9 cellular contexts compared by ENCODE assay signal in genomic region chr4:38770282-38770681, GRCh38. TPM values are rescaled to one million over a fixed set of nuclear protein-coding genes. Genes with fewer than 3 reads are reported as not detected.
A peak's percentile ranks its signal among the peaks of the same experiment; 100 is the strongest.
DNase-seq lines count a peak whose midpoint lies in the region; FAIRE-seq and TF ChIP-seq lines count a peak whose summit lies in the region.
"Not testable (repeated sequence)": the region's sequence is repeated elsewhere in the genome, so short reads cannot be mapped to it uniquely, and the experiment has no call there.
"Had no signal": no experiment of that assay in that cellular context is flagged by ENCODE, and none has a peak within 500 bp of the region (broad histone marks: within the 10 kb centered on the region; RNA-seq: fewer than 3 reads in every experiment).

No MANE protein-coding gene starts in this region.

- dilution Hi-C loops in keratinocyte (cut with MboI; ENCODE audit: extremely low pct_ligation_motif_present, low sequenced_read_pairs) = not testable (repeated sequence)

- DNase-seq in GM12891 (ENCODE audit: insufficient read length, low spot score); keratinocyte (ENCODE audit: low read depth, low spot score): not testable (repeated sequence)
- DNase-seq in bronchial epithelial cell (ENCODE audit: low read depth) (peak; percentile 45), fibroblast of the aortic adventitia (ENCODE audit: low read depth) (peak; percentile 25)

- 0 out of 2 replicates have a peak overlapping the region, but pooled peaks have one; percentile 4 for H3K9ac ChIP-seq in SU-DHL-6 (ENCODE audit: low read length)
- not testable (repeated sequence) for H3K9ac ChIP-seq in keratinocyte (ENCODE audit: control insufficient read depth, extremely low read depth, insufficient read depth, low read length); subcutaneous abdominal adipose tissue (ENCODE audit: low read length in 5 of 5)

- not testable (repeated sequence) for H2AFZ ChIP-seq in SU-DHL-6 (ENCODE audit: low read depth, low read length, severe bottlenecking); keratinocyte (ENCODE audit: control insufficient read depth, low read length)

- peak overlapping the region; percentile 27 for H3K4me2 ChIP-seq in SU-DHL-6 (ENCODE audit: low read depth, low read length, poor library complexity, severe bottlenecking)
- not testable (repeated sequence) for H3K4me2 ChIP-seq in keratinocyte (ENCODE audit: control insufficient read depth, extremely low read depth, insufficient read depth, low read depth, low read length)

- peaks cover 32% of the 10 kb centered on the region for H3K79me2 ChIP-seq in SU-DHL-6 (ENCODE audit: insufficient read depth, low read length)
- H3K79me2 ChIP-seq in keratinocyte (ENCODE audit: control insufficient read depth, insufficient read depth, low read length) = not testable (repeated sequence)

- FAIRE-seq in GM12891 (lab: Jason Lieb, UNC) (peak; percentile 67), keratinocyte (lab: Jason Lieb, UNC) (peak; percentile 13)
- FAIRE-seq in bronchial epithelial cell (lab: Jason Lieb, UNC) = not testable (repeated sequence)

- H3K4me1 ChIP-seq in keratinocyte (ENCODE audit: control insufficient read depth, extremely low read depth, insufficient read depth, low read length) = not testable (repeated sequence)
- H3K4me1 ChIP-seq in subcutaneous abdominal adipose tissue (ENCODE audit: control insufficient read depth in 5 of 5, insufficient read depth in 5 of 5, low read length in 5 of 5) = peaks cover 0 to 37% (median 17%) of the 10 kb centered on the region in 5 donors

- not testable (repeated sequence) for H3K9me1 ChIP-seq in keratinocyte (ENCODE audit: control insufficient read depth, extremely low read depth, insufficient read depth, low read length)

- not testable (repeated sequence) for TF ChIP-seq CTCF in SU-DHL-6 (IDR thresholded peaks at IDR 0.05; ENCODE audit: insufficient read depth, low read length, poor library complexity, severe bottlenecking); bronchial epithelial cell (IDR thresholded peaks at IDR 0.05; ENCODE audit: insufficient read depth, low read length, severe bottlenecking); fibroblast of the aortic adventitia (IDR thresholded peaks at IDR 0.05; ENCODE audit: insufficient read depth, low read length); keratinocyte (optimal IDR thresholded peaks at IDR 0.05 in 1 of 3, IDR thresholded peaks at IDR 0.05 in 1 of 3, conservative IDR thresholded peaks at IDR 0.05 in 1 of 3; ENCODE audit: extremely low read depth in 1 of 3, insufficient read depth in 2 of 3, low read length in 3 of 3)

- not testable (repeated sequence) for H3K9me3 ChIP-seq in SU-DHL-6 (ENCODE audit: insufficient read depth, low read length); keratinocyte (ENCODE audit: control insufficient read depth, low read depth, low read length); subcutaneous abdominal adipose tissue (ENCODE audit: control insufficient read depth in 5 of 5, low read length in 5 of 5)

- H3K36me3 ChIP-seq in SU-DHL-6 (ENCODE audit: low read length) = peaks cover 29% of the 10 kb centered on the region
- not testable (repeated sequence) for H3K36me3 ChIP-seq in bronchial epithelial cell (ENCODE audit: control insufficient read depth, insufficient read depth, low read length); keratinocyte (ENCODE audit: control insufficient read depth in 2 of 2, extremely low read depth in 1 of 2, insufficient read depth in 2 of 2, low read length in 2 of 2); subcutaneous abdominal adipose tissue (ENCODE audit: control insufficient read depth in 5 of 5, insufficient read depth in 5 of 5, low read length in 5 of 5)

- not testable (repeated sequence) for H3K4me3 ChIP-seq in SU-DHL-6 (ENCODE audit: insufficient read depth, low read length, poor library complexity, severe bottlenecking); bronchial epithelial cell (ENCODE audit: low read depth, low read length); fibroblast of the aortic adventitia (ENCODE audit: low read depth, low read length); keratinocyte (ENCODE audit: control insufficient read depth in 2 of 3, extremely low read depth in 1 of 3, insufficient read depth in 2 of 3, low read depth in 1 of 3, low read length in 3 of 3); subcutaneous abdominal adipose tissue (ENCODE audit: low read depth in 1 of 5, low read length in 5 of 5)

- H3K9me2 ChIP-seq in SU-DHL-6 (replicated peaks; ENCODE audit: insufficient read depth, low read length) = not testable (repeated sequence)

- H4K20me1 ChIP-seq in SU-DHL-6 (ENCODE audit: low read depth, low read length); keratinocyte (ENCODE audit: control insufficient read depth, extremely low read depth, insufficient read depth, low read length): not testable (repeated sequence)

- H3F3A ChIP-seq in SU-DHL-6 (ENCODE audit: insufficient read depth) = peaks cover 53% of the 10 kb centered on the region

- TF ChIP-seq POLR2A in GM12891 (IDR thresholded peaks at IDR 0.05; ENCODE audit: low read depth, low read length) = not testable (repeated sequence)

- H3K27me3 ChIP-seq in SU-DHL-6 (ENCODE audit: low read length); bronchial epithelial cell (ENCODE audit: control insufficient read depth, insufficient read depth, low read length); keratinocyte (ENCODE audit: control insufficient read depth, extremely low read depth, insufficient read depth, low read length); subcutaneous abdominal adipose tissue (ENCODE audit: control insufficient read depth in 5 of 5, insufficient read depth in 4 of 5, low read length in 5 of 5): not testable (repeated sequence)

- H3K27ac ChIP-seq in SU-DHL-6 (ENCODE audit: low read depth, low read length) = peak overlapping the region; percentile 74
- not testable (repeated sequence) for H3K27ac ChIP-seq in keratinocyte (ENCODE audit: control insufficient read depth, insufficient read depth, low read length)
- peak overlapping the region; percentile 37 for H3K27ac ChIP-seq in subcutaneous abdominal adipose tissue (ENCODE audit: low read depth, low read length)

RNA-seq across cellular contexts. Expression of gene TLR10, which starts 12.5 kb away (rescaled TPM):
- polyA plus RNA-seq in GM12891 (2012; ENCODE audit: low read depth, missing spikeins) = 52.6 TPM
- total RNA-seq in bronchial epithelial cell = not detected in 2 replicates
- total RNA-seq in fibroblast of the aortic adventitia (ENCODE audit: low replicate concordance) = not detected in 2 replicates
- polyA plus RNA-seq in keratinocyte = 0.01 to 0.23 TPM (median 0.05 TPM) in 3 replicates
- 1.3 TPM for polyA plus RNA-seq in keratinocyte (2011; ENCODE audit: low read depth)
- polyA plus RNA-seq in keratinocyte (2011; cell fraction: cytosol; rRNA removed) = 0.13 TPM in 1 of 2 replicates, not detected in the other
- polyA plus RNA-seq in keratinocyte (2011; cell fraction: nucleus; rRNA removed) = 0.11 and 0.13 TPM in 2 replicates
- 0.83 TPM in 1 of 2 replicates, not detected in the other for polyA plus RNA-seq in keratinocyte (2012; ENCODE audit: low replicate concordance)
- polyA minus RNA-seq in keratinocyte = 0.06 TPM in 1 of 3 replicates, not detected in the others
- polyA minus RNA-seq in keratinocyte (2011; cell fraction: cytosol; rRNA and poly(A)+ RNA removed) = not detected
- polyA minus RNA-seq in keratinocyte (2011; cell fraction: nucleus; rRNA and poly(A)+ RNA removed) = 0.39 and 0.42 TPM in 2 replicates
- total RNA-seq: H1, H9, IMR-90 had no signal
- polyA plus RNA-seq: H1, IMR-90 had no signal

RNA-seq across cellular contexts. Expression of gene TLR1, which starts 34.3 kb away (rescaled TPM):
- 24.5 TPM for polyA plus RNA-seq in GM12891 (2012; ENCODE audit: low read depth, missing spikeins)
- total RNA-seq in bronchial epithelial cell = 0.13 and 0.26 TPM in 2 replicates
- 3.2 and 3.5 TPM in 2 replicates for total RNA-seq in fibroblast of the aortic adventitia (ENCODE audit: low replicate concordance)
- 0.42 to 1.6 TPM (median 0.73 TPM) in 3 replicates for polyA plus RNA-seq in keratinocyte
- 2.5 TPM for polyA plus RNA-seq in keratinocyte (2011; ENCODE audit: low read depth)
- polyA plus RNA-seq in keratinocyte (2011; cell fraction: cytosol; rRNA removed) = 0.43 and 1.2 TPM in 2 replicates
- polyA plus RNA-seq in keratinocyte (2011; cell fraction: nucleus; rRNA removed) = 3.3 and 3.7 TPM in 2 replicates
- 0.25 and 3.2 TPM in 2 replicates for polyA plus RNA-seq in keratinocyte (2012; ENCODE audit: low replicate concordance)
- polyA minus RNA-seq in keratinocyte = 1.2 to 2.1 TPM (median 1.6 TPM) in 3 replicates
- not detected for polyA minus RNA-seq in keratinocyte (2011; cell fraction: cytosol; rRNA and poly(A)+ RNA removed)
- 5.8 and 11.0 TPM in 2 replicates for polyA minus RNA-seq in keratinocyte (2011; cell fraction: nucleus; rRNA and poly(A)+ RNA removed)
- total RNA-seq: H1, H9 had no signal
- polyA plus RNA-seq: H1 had no signal
